Comparison of ENCODE assay signal across 36 cellular contexts in genomic region chr9:24210641-24211040, GRCh38.
"Had no signal": no experiment of that assay in that cellular context is flagged by ENCODE, and none has a peak within 500 bp of the region (broad histone marks: within the 10 kb centered on the region; RNA-seq: fewer than 3 reads in every experiment).

No MANE protein-coding gene starts in this region.

- H3K27ac ChIP-seq: KMS-11 had no signal

- H3K4me2 ChIP-seq: KMS-11 had no signal

- H3K27me3 ChIP-seq: MG63 had no signal

- H3K36me3 ChIP-seq: MG63 had no signal

- H3K9me3 ChIP-seq: MG63 had no signal

- H3K4me3 ChIP-seq: MG63 had no signal

- H3K9ac ChIP-seq: KMS-11 had no signal

- DNase-seq: Karpas-422, Kasumi-1, KG1, MG63, MM.1S, MV-4-11, NCI-H1048, NCI-H1092, NCI-H1092 treated with DMSO at 0.1 percent for 48 hours, NCI-H1105, NCI-H1105 treated with DMSO at 0.1 percent for 48 hours, NCI-H1417, NCI-H1417 treated with DMSO at 0.1 percent for 48 hours, NCI-H1436, NCI-H1436 treated with DMSO at 0.1 percent for 48 hours, NCI-H146, NCI-H1694, NCI-H1694 treated with DMSO at 0.1 percent for 48 hours, NCI-H187, NCI-H187 treated with DMSO at 0.1 percent for 48 hours, NCI-H1930, NCI-H2029, NCI-H2029 treated with DMSO at 0.1 percent for 48 hours, NCI-H2081, NCI-H2081 treated with DMSO at 0.1 percent for 48 hours, NCI-H2107, NCI-H2171, NCI-H2171 treated with DMSO at 0.1 percent for 48 hours, NCI-H2227 treated with DMSO at 0.1 percent for 48 hours, NCI-H226, NCI-H345, NCI-H446, NCI-H446 treated with DMSO at 0.1 percent for 48 hours, NCI-H510A, NCI-H510A treated with DMSO at 0.1 percent for 48 hours had no signal
